Comparison of ENCODE assay signal across 15 cellular contexts in genomic region chr13:45954861-45955595, GRCh38.
"Had no signal": no experiment of that assay in that cellular context is flagged by ENCODE, and none has a peak within 500 bp of the region (broad histone marks: within the 10 kb centered on the region; RNA-seq: fewer than 3 reads in every experiment).

No MANE protein-coding gene starts in this region.

- DNase-seq: dorsolateral prefrontal cortex; effector CD4-positive, alpha-beta T cell; hypothalamus; left ventricle myocardium superior; lower lobe of right lung; natural killer cell; pancreas; right lobe of liver; stimulated activated CD4-positive, alpha-beta T cell treated with anti-CD3 and anti-CD28 coated beads, Interleukin-4, amount 100 ng/mL, for 4 hours; stimulated activated naive CD8-positive, alpha-beta T cell treated with anti-CD3 and anti-CD28 coated beads, Interleukin-15, Interleukin-2, amounts not matched to agents 100 U/mL and 50 U/mL, for 24 hours; substantia nigra; testis; tibial artery; upper lobe of left lung had no signal

- H3K4me3 ChIP-seq: dorsolateral prefrontal cortex, lower lobe of right lung, pancreas, right lobe of liver, testis, tibial artery, upper lobe of left lung had no signal

- H3K27me3 ChIP-seq: dorsolateral prefrontal cortex, pancreas, right lobe of liver, testis, tibial artery, upper lobe of left lung had no signal

- ATAC-seq: left ventricle myocardium superior; lower lobe of right lung; natural killer cell; pancreas; right lobe of liver; stimulated activated memory B cell treated with anti-CD40 and anti-IgM and Interleukin-4, amounts not matched to agents 10 μg/mL and 1 μg/mL and 100 μg/mL, for 72 hours; stimulated activated naive CD8-positive, alpha-beta T cell treated with anti-CD3 and anti-CD28 coated beads, Interleukin-15, Interleukin-2, amounts not matched to agents 100 U/mL and 50 U/mL, for 24 hours had no signal

- H3K27ac ChIP-seq: dorsolateral prefrontal cortex, lower lobe of right lung, pancreas, right lobe of liver, testis, tibial artery, upper lobe of left lung had no signal

- H3K9me3 ChIP-seq: lower lobe of right lung, pancreas, right lobe of liver, testis, tibial artery, upper lobe of left lung had no signal

- H3K4me1 ChIP-seq: right lobe of liver, testis, tibial artery had no signal
